In the genomic region with DNA sequence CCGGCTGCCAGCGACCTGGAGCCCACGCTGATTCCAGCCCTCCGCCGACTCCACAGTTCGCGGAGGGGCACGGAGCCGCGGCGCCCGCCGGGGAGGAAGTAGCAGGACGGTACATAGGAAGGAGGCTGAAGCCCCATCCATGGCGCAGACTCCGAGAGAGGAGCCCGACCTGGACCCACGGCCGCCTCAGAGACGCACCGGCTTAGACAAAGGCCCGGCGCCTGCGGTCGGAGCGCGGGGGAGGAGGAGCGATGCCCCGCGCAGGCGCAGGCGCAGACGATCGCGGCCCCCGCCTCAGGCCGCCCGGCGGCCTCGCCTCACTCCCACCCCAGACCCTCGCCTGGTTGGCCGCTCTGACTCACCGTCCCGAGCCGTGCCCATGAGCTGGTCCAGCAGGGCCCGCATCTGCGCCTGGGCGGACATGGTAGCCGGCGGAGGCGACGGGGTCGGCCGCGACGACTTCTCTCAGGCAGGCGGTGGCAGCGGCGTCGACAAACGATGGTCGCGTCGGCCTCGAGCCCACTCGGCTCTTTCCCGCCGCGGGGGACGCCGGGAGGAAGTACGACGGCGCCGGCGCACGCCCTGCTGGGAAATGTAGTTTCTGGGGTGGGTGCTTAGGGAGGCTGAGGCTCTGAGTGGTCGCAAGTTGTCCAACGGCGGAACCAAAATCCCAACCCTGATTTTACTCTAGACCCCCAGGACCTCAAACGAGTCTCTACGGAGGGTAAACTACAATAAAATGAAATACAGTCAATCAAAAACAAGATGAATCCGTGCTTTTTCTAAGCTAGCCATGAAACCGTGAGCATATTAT, we compare ENCODE assay signal across 8 cellular contexts. TPM values are rescaled to one million over a fixed set of nuclear protein-coding genes. Genes with fewer than 3 reads are reported as not detected.
DNase-seq lines count a peak whose midpoint lies in the region; ATAC-seq, FAIRE-seq and TF ChIP-seq lines count a peak whose summit lies in the region.

A gene with protein sequence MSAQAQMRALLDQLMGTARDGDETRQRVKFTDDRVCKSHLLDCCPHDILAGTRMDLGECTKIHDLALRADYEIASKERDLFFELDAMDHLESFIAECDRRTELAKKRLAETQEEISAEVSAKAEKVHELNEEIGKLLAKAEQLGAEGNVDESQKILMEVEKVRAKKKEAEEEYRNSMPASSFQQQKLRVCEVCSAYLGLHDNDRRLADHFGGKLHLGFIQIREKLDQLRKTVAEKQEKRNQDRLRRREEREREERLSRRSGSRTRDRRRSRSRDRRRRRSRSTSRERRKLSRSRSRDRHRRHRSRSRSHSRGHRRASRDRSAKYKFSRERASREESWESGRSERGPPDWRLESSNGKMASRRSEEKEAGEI (minus strand): TSS at position 533 of the 814 bp plus-strand sequence. CDS start 110 bp downstream, at position 423.

- H3K9me3 ChIP-seq in A549: no peaks in the 10 kb centered on the region
- H3K9me3 ChIP-seq in mammary epithelial cell (replicated peaks; ENCODE audit: insufficient read depth, low read length): no peaks in the 10 kb centered on the region
- no peaks in the 10 kb centered on the region for H3K9me3 ChIP-seq in iPS-20b (ENCODE audit: insufficient read depth, low read depth, low read length)
- no peaks in the 10 kb centered on the region for H3K9me3 ChIP-seq in small intestine (ENCODE audit: control insufficient read depth, low read depth)

- CTCF ChIA-PET in A549 (lab: Yijun Ruan, JAX) (interaction anchor here (0.5 to 1.6 kb wide), 6 partner anchors 11 to 133 kb away, joined by 3 to 11 read pairs (median 4); no protein-coding TSS in a partner anchor), mammary epithelial cell (lab: Charles Lee; ENCODE audit: low non-redundant PET) (interaction anchor here (0.6 kb wide), 2 partner anchors 24 to 124 kb away, joined by 3 to 4 read pairs; no protein-coding TSS in a partner anchor)

- BruUV-seq in mammary epithelial cell (replicated peaks; lab: Mats Ljungman, UMichigan): no TSS peak

- in situ Hi-C loops in mammary epithelial cell (cut with MboI; ENCODE audit: low sequenced_read_pairs in 2 of 2): no loop called here

- H3K27ac ChIP-seq in A549 (peak within 1 kb of the TSS; percentile 95 to 98), mammary epithelial cell (ENCODE audit: insufficient read depth, low read depth, low read length) (peak within 1 kb of the TSS; percentile 88), iPS-20b (ENCODE audit: low read length) (peak within 1 kb of the TSS; percentile 75), small intestine (ENCODE audit: low read depth in 1 of 2, low read length in 1 of 2) (peak within 1 kb of the TSS; percentile 96 to 100)

- H3K4me2 ChIP-seq in A549 (peak within 1 kb of the TSS; percentile 86), mammary epithelial cell (ENCODE audit: insufficient read depth, low read depth, low read length) (peak within 1 kb of the TSS; percentile 80)

- no peak for TF ChIP-seq CTCF in A549 (IDR thresholded peaks at IDR 0.05)
- no peak for TF ChIP-seq CTCF in WI38 (IDR thresholded peaks at IDR 0.05; ENCODE audit: low read depth, low read length)
- TF ChIP-seq CTCF in mammary epithelial cell (conservative IDR thresholded peaks at IDR 0.05 in 1 of 2, IDR thresholded peaks at IDR 0.05 in 1 of 2; ENCODE audit: extremely low read depth in 1 of 2, insufficient read depth in 1 of 2, low read depth in 1 of 2, low read length in 2 of 2): no peak

- no peak for FAIRE-seq in A549 (lab: Jason Lieb, UNC)
- no peak for FAIRE-seq in small intestine (lab: Jason Lieb, UNC)

- peak; percentile 95 for TF ChIP-seq POLR2A in A549 (IDR thresholded peaks at IDR 0.05; ENCODE audit: low read length)

- WGBS in A549 (ENCODE audit: missing lambda C conversion rate): 3% methylated on average over 43 of the region's 84 CpGs
- 12% methylated on average over 13 of the region's 84 CpGs for WGBS in mammary epithelial cell (ENCODE audit: low coverage, missing lambda C conversion rate)
- 1 to 2% (median 1%) methylated on average over 55 to 84 of the region's 84 CpGs for WGBS in small intestine, 3 donors

- intact Hi-C loops in mammary epithelial cell (cut with micrococcal nuclease): no loop called here

- peak within 1 kb of the TSS; percentile 96 for H2AFZ ChIP-seq in mammary epithelial cell (ENCODE audit: low read depth, low read length)

- peak within 1 kb of the TSS; percentile 86 for H3K9ac ChIP-seq in mammary epithelial cell (ENCODE audit: insufficient read depth, low read length)
- H3K9ac ChIP-seq in iPS-20b (ENCODE audit: low read depth, low read length): peak within 1 kb of the TSS; percentile 99

- H3K27me3 ChIP-seq in mammary epithelial cell (ENCODE audit: insufficient read depth, low read length) (no peaks in the 10 kb centered on the region), iPS-20b (ENCODE audit: insufficient read depth, low read length) (no peaks in the 10 kb centered on the region), small intestine (ENCODE audit: control insufficient read depth in 2 of 2, insufficient read depth in 2 of 2, low read length in 2 of 2) (no peaks in the 10 kb centered on the region)

- POLR2A ChIA-PET in A549 (lab: Yijun Ruan, JAX): interaction anchor here (0.6 to 1.6 kb wide), 3 partner anchors 10 to 124 kb away, joined by 3 to 10 read pairs (median 4); partner anchors contain the start of gene AXIN1

- ATAC-seq in A549 (peak; percentile 96), GM18868 (IDR thresholded peaks at IDR 0.05; ENCODE audit: unreplicated experiment) (peak; percentile 78), HG03108 (IDR thresholded peaks at IDR 0.05; ENCODE audit: unreplicated experiment) (peak; percentile 88)

- peaks cover 46% of the 10 kb centered on the region for H3K79me2 ChIP-seq in mammary epithelial cell (ENCODE audit: insufficient read depth, low read length)

- DNase-seq in A549 (ENCODE audit: low read depth in 1 of 2, low spot score in 1 of 2): peak; percentile 90 to 91
- DNase-seq in NCI-H2196 (lab: John Stamatoyannopoulos, UW; ENCODE audit: unreplicated experiment): peak; percentile 93
- DNase-seq in mammary epithelial cell: peak; percentile 86
- peak; percentile 81 for DNase-seq in small intestine

- H3K36me3 ChIP-seq in mammary epithelial cell (ENCODE audit: insufficient read depth, low read length) (peaks cover 8% of the 10 kb centered on the region), iPS-20b (ENCODE audit: insufficient read depth, low read depth, low read length) (peaks cover 40% of the 10 kb centered on the region), small intestine (ENCODE audit: control insufficient read depth in 2 of 2, insufficient read depth in 2 of 2, low read length in 2 of 2) (peaks cover 3 to 9% of the 10 kb centered on the region in 2 donors)

- peaks cover 15% of the 10 kb centered on the region for H3K4me1 ChIP-seq in A549
- peaks cover 10% of the 10 kb centered on the region for H3K4me1 ChIP-seq in mammary epithelial cell (ENCODE audit: insufficient read depth, low read length)
- peaks cover 3% of the 10 kb centered on the region; the same call in 1 of the 2 replicates for H3K4me1 ChIP-seq in iPS-20b (ENCODE audit: insufficient read depth, low read length)
- peaks cover 3 to 5% of the 10 kb centered on the region in 2 donors for H3K4me1 ChIP-seq in small intestine (ENCODE audit: control insufficient read depth in 2 of 2, insufficient read depth in 1 of 2, low read depth in 1 of 2, low read length in 1 of 2)

- TF ChIP-seq RAD21 in A549 (conservative IDR thresholded peaks at IDR 0.05 in 1 of 2, IDR thresholded peaks at IDR 0.05 in 1 of 2): no peak

- no peaks in the 10 kb centered on the region for H4K20me1 ChIP-seq in mammary epithelial cell (ENCODE audit: insufficient read depth, low read length)

- dilution Hi-C loops in mammary epithelial cell (cut with HindIII; ENCODE audit: low sequenced_read_pairs): no loop called here

- no peak for TF ChIP-seq EP300 in A549 (IDR thresholded peaks at IDR 0.05)

- H3K4me3 ChIP-seq in A549 (peak within 1 kb of the TSS; percentile 75), WI38 (ENCODE audit: low read depth, low read length) (peak within 1 kb of the TSS; percentile 97), mammary epithelial cell (replicated peaks in 1 of 3; ENCODE audit: insufficient read depth in 1 of 3, low read depth in 2 of 3, low read length in 3 of 3) (peak within 1 kb of the TSS; percentile 87 to 97 (median 93)), iPS-20b (ENCODE audit: low read length) (peak within 1 kb of the TSS; percentile 99), small intestine (ENCODE audit: low read depth in 1 of 2, low read length in 2 of 2) (peak within 1 kb of the TSS; percentile 91 to 94)

TF ChIP-seq in A549, 52 proteins besides CTCF, POLR2A, EP300 and RAD21 (continues in another document):
- no peak for TF ChIP-seq JUNB (IDR thresholded peaks at IDR 0.05)
- TF ChIP-seq HOXA7 (CRISPR knock-in tag; IDR thresholded peaks at IDR 0.05): no peak
- peak; percentile 98 for TF ChIP-seq MAX (IDR thresholded peaks at IDR 0.05)
- TF ChIP-seq, protein P1, sequence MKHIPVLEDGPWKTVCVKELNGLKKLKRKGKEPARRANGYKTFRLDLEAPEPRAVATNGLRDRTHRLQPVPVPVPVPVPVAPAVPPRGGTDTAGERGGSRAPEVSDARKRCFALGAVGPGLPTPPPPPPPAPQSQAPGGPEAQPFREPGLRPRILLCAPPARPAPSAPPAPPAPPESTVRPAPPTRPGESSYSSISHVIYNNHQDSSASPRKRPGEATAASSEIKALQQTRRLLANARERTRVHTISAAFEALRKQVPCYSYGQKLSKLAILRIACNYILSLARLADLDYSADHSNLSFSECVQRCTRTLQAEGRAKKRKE (CRISPR knock-in tag; IDR thresholded peaks at IDR 0.05; ENCODE audit: low read depth): peak; percentile 75; the same call in 1 of the 2 replicates
- peak; percentile 94 to 99 for TF ChIP-seq JUN (IDR thresholded peaks at IDR 0.05)
- no peak for TF ChIP-seq CHD2 (IDR thresholded peaks at IDR 0.05; ENCODE audit: low read length, partially characterized antibody)
- TF ChIP-seq PHF8 (IDR thresholded peaks at IDR 0.05; ENCODE audit: borderline replicate concordance, low read depth): peak; percentile 99
- no peak for TF ChIP-seq FOSB (CRISPR knock-in tag; IDR thresholded peaks at IDR 0.05)
- TF ChIP-seq CHD4 (IDR thresholded peaks at IDR 0.05; ENCODE audit: borderline replicate concordance): no peak

RNA-seq across cellular contexts. Expression of the gene that starts here (rescaled TPM):
- 34.5 and 51.6 TPM in 2 replicates for polyA plus RNA-seq in A549 (2011; rRNA removed)
- polyA plus RNA-seq in A549 (2012; cell fraction: cytosol; rRNA removed): 45.9 and 55.0 TPM in 2 replicates
- 80.6 and 110 TPM in 2 replicates for polyA plus RNA-seq in A549 (2012; cell fraction: nucleus; rRNA removed)
- polyA plus RNA-seq in A549 (2017; fragmentation: RNase III; extraction: RNeasy Plus Mini Kit Qiagen cat#74134 plus additional on column Dnase treatment): 64.5 to 67.6 TPM (median 65.3 TPM) in 3 replicates
- 18.3 and 19.5 TPM in 2 replicates for polyA minus RNA-seq in A549 (2011; rRNA and poly(A)+ RNA removed)
- total RNA-seq in mammary epithelial cell: 10 to 100 TPM; 29.3 to 56.8 TPM
- polyA plus RNA-seq in mammary epithelial cell: 17.0 TPM
- 9.5 TPM for polyA minus RNA-seq in mammary epithelial cell
- polyA plus RNA-seq in small intestine: 100 to 1,000 TPM in 2 of 3 donors, 10 to 100 TPM in 1; 56.6 to 136 (median 115) TPM

Comparison
In these comparisons a context has a peak if more than half of its experiments do, and no peak if none do; other contexts are left out.
1. Peak in every context shown above with its lines: DNase-seq, ATAC-seq, H3K4me3 ChIP-seq and H3K27ac ChIP-seq.